ENCODE assay signal across 16 cellular contexts in the genomic region with DNA sequence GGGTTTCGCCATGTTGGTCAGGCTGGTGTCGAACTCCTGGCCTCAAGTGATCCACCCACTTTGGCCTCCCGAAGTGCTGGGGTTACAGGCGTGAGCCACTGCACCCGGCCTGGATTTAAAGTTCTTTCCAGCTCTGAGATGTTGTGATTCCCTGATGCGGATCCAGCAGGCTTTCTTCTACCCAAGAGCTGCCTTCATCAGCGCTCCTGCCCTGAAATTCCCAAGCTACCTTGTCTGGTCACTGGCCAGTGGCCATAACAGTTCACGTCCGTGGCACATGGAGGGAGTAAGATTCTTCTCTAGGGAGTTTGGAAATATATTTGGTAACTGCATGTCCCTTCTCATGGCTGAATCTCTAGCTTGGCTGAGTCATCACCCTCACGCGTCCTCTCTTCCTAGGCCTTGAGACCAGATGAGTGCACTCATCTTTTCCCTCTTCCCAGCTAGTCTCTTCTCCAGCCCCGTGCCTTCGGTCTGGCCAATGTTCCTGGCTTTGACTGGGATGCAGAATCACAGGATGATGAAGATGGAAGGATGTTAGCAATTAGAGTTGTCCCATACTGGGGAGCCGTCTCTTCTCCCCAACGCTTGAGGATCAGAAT. TPM values are rescaled to one million over a fixed set of nuclear protein-coding genes. Genes with fewer than 3 reads are reported as not detected.
DNase-seq lines count a peak whose midpoint lies in the region; ATAC-seq and TF ChIP-seq lines count a peak whose summit lies in the region.
"Had no signal": no experiment of that assay in that cellular context is flagged by ENCODE, and none has a peak within 500 bp of the region (broad histone marks: within the 10 kb centered on the region; RNA-seq: fewer than 3 reads in every experiment).

No MANE protein-coding gene starts in this region.

- intact Hi-C loops in posterior vena cava (cut with DNase I) = no loop called here

- TF ChIP-seq CTCF in RWPE2 (IDR thresholded peaks at IDR 0.05; ENCODE audit: poor library complexity, severe bottlenecking) (no peak), fibroblast of mammary gland (conservative IDR thresholded peaks at IDR 0.05; ENCODE audit: control insufficient read depth, insufficient read depth, low read depth, low read length) (no peak), right atrium auricular region (IDR thresholded peaks at IDR 0.05) (no peak)

- ATAC-seq in RWPE2 (ENCODE audit: low read depth) = no peak
- ATAC-seq: sciatic nerve had no signal

- H3K36me3 ChIP-seq in RWPE2 (ENCODE audit: low read depth) (no peaks in the 10 kb centered on the region), right atrium auricular region (no peaks in the 10 kb centered on the region)
- H3K36me3 ChIP-seq: brain microvascular endothelial cell had no signal

- DNase-seq in ELR (ENCODE audit: low read depth) (peak; percentile 81), RWPE2 (ENCODE audit: low spot score) (peak; percentile 18), fibroblast of mammary gland (ENCODE audit: low read depth) (peak; percentile 29), right atrium auricular region (ENCODE audit: low spot score) (no peak), KG1 (lab: John Stamatoyannopoulos, UW) (no peak), posterior vena cava (ENCODE audit: low spot score) (no peak)
- peak; percentile 21 for DNase-seq in stimulated activated CD8-positive, alpha-beta memory T cell treated with anti-CD3 and anti-CD28 coated beads, Interleukin-4, amount 100 ng/mL, for 48 hours
- DNase-seq: activated CD4-positive, alpha-beta T cell treated with anti-CD3 and anti-CD28 coated beads, Interleukin-2, amount 50 U/mL, for 48 hours; brain microvascular endothelial cell; DMS79 treated with DMSO at 0.1 percent for 48 hours; effector memory CD4-positive, alpha-beta T cell; HCEC 1CT; NCI-H1105 treated with DMSO at 0.1 percent for 48 hours; stimulated activated CD4-positive, alpha-beta T cell treated with anti-CD3 and anti-CD28 coated beads, Interleukin-4, amount 100 ng/mL, for 24 hours had no signal

- no peaks in the 10 kb centered on the region for H3K4me1 ChIP-seq in RWPE2 (ENCODE audit: insufficient read depth, poor library complexity, severe bottlenecking)
- no peaks in the 10 kb centered on the region for H3K4me1 ChIP-seq in right atrium auricular region

- H3K9me3 ChIP-seq in RWPE2 (ENCODE audit: severe bottlenecking) = no peaks in the 10 kb centered on the region
- no peaks in the 10 kb centered on the region for H3K9me3 ChIP-seq in right atrium auricular region

- H3K4me3 ChIP-seq in RWPE2 (ENCODE audit: severe bottlenecking) (no peak overlapping the region), fibroblast of mammary gland (ENCODE audit: control insufficient read depth, low read depth, low read length) (no peak overlapping the region), right atrium auricular region (no peak overlapping the region)

- H3K27ac ChIP-seq in RWPE2 (ENCODE audit: poor library complexity, severe bottlenecking) (no peak overlapping the region), right atrium auricular region (no peak overlapping the region)
- H3K27ac ChIP-seq: brain microvascular endothelial cell, C4-2B had no signal

- H3K27me3 ChIP-seq in RWPE2 (ENCODE audit: insufficient read depth, poor library complexity, severe bottlenecking) (no peaks in the 10 kb centered on the region), right atrium auricular region (no peaks in the 10 kb centered on the region)
- H3K27me3 ChIP-seq: brain microvascular endothelial cell had no signal

RNA-seq across cellular contexts. Expression of a gene that starts 29.8 kb away (rescaled TPM):
- total RNA-seq in right atrium auricular region (10 to 100 TPM; 79.6 to 93.2 TPM), posterior vena cava (100 to 1,000 TPM; 221 to 388 TPM)

Comparison
In these comparisons a context has a peak if more than half of its experiments do, and no peak if none do; other contexts are left out.
1. DNase-seq: peak in ELR (single experiment), RWPE2 (single experiment), fibroblast of mammary gland (single experiment) and stimulated activated CD8-positive, alpha-beta memory T cell treated with anti-CD3 and anti-CD28 coated beads, Interleukin-4, amount 100 ng/mL, for 48 hours (single experiment); none in right atrium auricular region (single experiment), KG1 (single experiment) and posterior vena cava (single experiment).